ENCODE assay signal across 9 cellular contexts in the genomic region with DNA sequence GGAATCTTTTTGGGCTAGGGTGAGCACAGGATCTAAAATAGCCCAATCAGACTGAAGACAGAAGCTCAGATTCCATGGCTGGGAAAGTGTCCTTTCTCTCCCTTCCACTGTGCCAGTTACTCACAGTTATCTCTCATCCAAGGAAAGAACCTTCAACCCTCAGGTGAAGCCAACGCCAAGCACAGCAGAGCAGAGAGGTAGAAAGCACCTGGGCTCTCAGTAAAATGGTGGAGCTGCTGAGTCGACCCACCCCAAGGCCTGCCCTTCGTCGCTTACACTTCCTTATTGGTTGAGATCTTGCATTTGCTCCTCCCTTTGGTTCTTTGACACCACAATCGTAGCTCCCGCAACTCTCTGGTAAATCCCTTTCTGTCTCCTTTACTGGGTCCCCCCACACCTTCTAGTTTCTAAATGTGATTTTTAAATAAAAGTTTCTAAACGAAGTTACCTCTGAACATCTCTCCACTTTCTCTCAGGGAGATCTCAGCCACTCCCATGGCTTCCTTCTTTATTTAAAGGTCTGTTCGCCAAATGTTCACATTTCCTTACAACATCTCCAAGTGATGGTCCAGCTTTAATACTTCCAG. TPM values are rescaled to one million over a fixed set of nuclear protein-coding genes. Genes with fewer than 3 reads are reported as not detected.
A peak's percentile ranks its signal among the peaks of the same experiment; 100 is the strongest.
DNase-seq lines count a peak whose midpoint lies in the region; ATAC-seq lines count a peak whose summit lies in the region.
"Had no signal": no experiment of that assay in that cellular context is flagged by ENCODE, and none has a peak within 500 bp of the region (broad histone marks: within the 10 kb centered on the region; RNA-seq: fewer than 3 reads in every experiment).

No MANE protein-coding gene starts in this region.

- peak overlapping the region; percentile 70 for H3K27ac ChIP-seq in CD8-positive, alpha-beta memory T cell (ENCODE audit: low read depth, low read length)
- peak overlapping the region; percentile 41 for H3K27ac ChIP-seq in substantia nigra (ENCODE audit: low read depth, low read length, poor library complexity, severe bottlenecking)

- H3K27me3 Mint-ChIP-seq in CD8-positive, alpha-beta memory T cell: peaks cover 6 to 28% of the 10 kb centered on the region in 2 donors
- peaks cover 8% of the 10 kb centered on the region for H3K27me3 Mint-ChIP-seq in activated naive CD8-positive, alpha-beta T cell treated with anti-CD3 and anti-CD28 coated beads for 36 hours

- H3K27ac Mint-ChIP-seq in CD8-positive, alpha-beta memory T cell: peak overlapping the region in 2 of 8 donors; percentile 84 to 90
- peak overlapping the region; percentile 76 for H3K27ac Mint-ChIP-seq in activated naive CD8-positive, alpha-beta T cell treated with anti-CD3 and anti-CD28 coated beads for 36 hours

- H3K9me3 ChIP-seq in CD8-positive, alpha-beta memory T cell (ENCODE audit: low read length): no peaks in the 10 kb centered on the region

- CTCF ChIA-PET in CD8-positive, alpha-beta memory T cell (lab: Charles Lee): interaction anchor here (1.6 kb wide), 1 partner anchor 27 kb away, joined by 4 read pairs; a partner anchor contains a TSS

- no peaks in the 10 kb centered on the region for H3K36me3 Mint-ChIP-seq in CD8-positive, alpha-beta memory T cell
- H3K36me3 Mint-ChIP-seq in activated naive CD8-positive, alpha-beta T cell treated with anti-CD3 and anti-CD28 coated beads for 36 hours: no peaks in the 10 kb centered on the region

- peaks cover 8 to 18% (median 15%) of the 10 kb centered on the region in 3 donors for H3K4me1 Mint-ChIP-seq in CD8-positive, alpha-beta memory T cell
- H3K4me1 Mint-ChIP-seq in activated naive CD8-positive, alpha-beta T cell treated with anti-CD3 and anti-CD28 coated beads for 36 hours: peaks cover 9% of the 10 kb centered on the region

- H3K9me3 Mint-ChIP-seq in CD8-positive, alpha-beta memory T cell: no peaks in the 10 kb centered on the region
- no peaks in the 10 kb centered on the region for H3K9me3 Mint-ChIP-seq in activated naive CD8-positive, alpha-beta T cell treated with anti-CD3 and anti-CD28 coated beads for 36 hours
- H3K9me3 Mint-ChIP-seq: neural crest cell had no signal

- POLR2A ChIA-PET in CD8-positive, alpha-beta memory T cell (lab: Charles Lee): interaction anchor here (1.5 kb wide), 1 partner anchor 28 kb away, joined by 3 read pairs; a partner anchor contains a TSS

- peak overlapping the region; percentile 24 for H3K4me3 ChIP-seq in CD8-positive, alpha-beta memory T cell (ENCODE audit: low read length)

- H3K4me1 ChIP-seq in CD8-positive, alpha-beta memory T cell (ENCODE audit: insufficient read depth, low read length): no peaks in the 10 kb centered on the region

- peak overlapping the region; percentile 52 to 78 (median 59) for H3K4me3 Mint-ChIP-seq in CD8-positive, alpha-beta memory T cell
- H3K4me3 Mint-ChIP-seq in activated naive CD8-positive, alpha-beta T cell treated with anti-CD3 and anti-CD28 coated beads for 36 hours: peak overlapping the region; percentile 75
- H3K4me3 Mint-ChIP-seq: neural crest cell had no signal

- no peaks in the 10 kb centered on the region for H3K36me3 ChIP-seq in CD8-positive, alpha-beta memory T cell (ENCODE audit: insufficient read depth, low read length)

- ATAC-seq in GM19438 (IDR thresholded peaks at IDR 0.05; ENCODE audit: low read depth, unreplicated experiment): peak; percentile 74
- ATAC-seq in HG03439 (IDR thresholded peaks at IDR 0.05; ENCODE audit: unreplicated experiment): peak; percentile 88

- no peaks in the 10 kb centered on the region for H3K27me3 ChIP-seq in CD8-positive, alpha-beta memory T cell (ENCODE audit: insufficient read depth, low read length, poor library complexity, severe bottlenecking)

- peak in 1 of 5 donors; percentile 3 for DNase-seq in CD8-positive, alpha-beta memory T cell
- DNase-seq in activated naive CD8-positive, alpha-beta T cell treated with anti-CD3 and anti-CD28 coated beads for 36 hours: no peak
- DNase-seq in substantia nigra (lab: John Stamatoyannopoulos, UW) (peak in 5 of 49 donors; percentile 7 to 28 (median 13)), OCI-M2 (lab: John Stamatoyannopoulos, UW; ENCODE audit: unreplicated experiment) (no peak), HPDE6-E6E7 (ENCODE audit: extremely low spot score) (no peak), kidney tubule cell (ENCODE audit: low spot score) (no peak)

RNA-seq across cellular contexts. Expression of a gene that starts 27.5 kb away (rescaled TPM):
- total RNA-seq in CD8-positive, alpha-beta memory T cell: 10 to 100 TPM; 16.5 to 17.1 TPM
- 3.4 TPM for polyA plus RNA-seq in CD8-positive, alpha-beta memory T cell
- total RNA-seq in activated naive CD8-positive, alpha-beta T cell treated with anti-CD3 and anti-CD28 coated beads for 36 hours: 10 to 100 TPM; 11.3 to 12.1 TPM
